Comparison of ENCODE assay signal across 9 cellular contexts in the genomic region with DNA sequence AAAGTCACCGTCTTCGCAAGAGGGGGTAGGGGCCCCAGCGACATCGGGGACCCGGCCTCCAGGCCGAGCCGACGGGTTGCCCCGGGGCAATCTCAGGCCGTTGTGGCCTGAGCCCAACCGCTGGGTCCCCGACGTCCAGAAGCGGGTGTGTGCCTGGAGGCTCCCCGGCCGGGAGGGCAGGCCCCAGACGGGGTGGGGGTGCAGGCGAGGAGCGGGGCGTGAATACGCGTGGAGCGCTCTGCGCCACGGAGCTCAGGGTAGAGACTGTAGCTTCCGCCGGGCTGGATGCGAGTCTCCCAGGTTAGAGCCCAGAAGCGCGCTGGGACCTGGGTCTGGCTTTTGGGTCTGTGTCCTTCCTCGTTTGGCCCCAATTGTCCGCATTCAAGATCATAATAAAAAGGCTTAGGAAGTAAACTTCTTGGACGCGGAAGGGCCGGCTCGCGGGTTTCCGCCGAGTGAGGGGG. TPM values are rescaled to one million over a fixed set of nuclear protein-coding genes. Genes with fewer than 3 reads are reported as not detected.
DNase-seq lines count a peak whose midpoint lies in the region; ATAC-seq and TF ChIP-seq lines count a peak whose summit lies in the region.
"Had no signal": no experiment of that assay in that cellular context is flagged by ENCODE, and none has a peak within 500 bp of the region (broad histone marks: within the 10 kb centered on the region; RNA-seq: fewer than 3 reads in every experiment).

No MANE protein-coding gene starts in this region.

- H3K27ac Mint-ChIP-seq in activated T-helper 1 cell treated with anti-CD3 and anti-CD28 coated beads, Interleukin-12 subunit alpha, Interleukin-12 subunit beta, Interleukin-2, Interleukin-4 antibody, amounts not matched to agents 30 ng/mL and 10 ng/mL and 1 ng/mL, durations not matched to agents 14 hours and 24 hours and 36 hours = peak overlapping the region; percentile 52
- no peak overlapping the region for H3K27ac Mint-ChIP-seq in stimulated activated memory B cell treated with anti-CD40 and anti-IgM and Interleukin-4, amounts not matched to agents 10 μg/mL and 1 μg/mL and 100 μg/mL, for 72 hours

- H3K4me1 Mint-ChIP-seq in activated T-helper 1 cell treated with anti-CD3 and anti-CD28 coated beads, Interleukin-12 subunit alpha, Interleukin-12 subunit beta, Interleukin-2, Interleukin-4 antibody, amounts not matched to agents 30 ng/mL and 10 ng/mL and 1 ng/mL, durations not matched to agents 14 hours and 24 hours and 36 hours (ENCODE audit: low read depth) = peaks cover 36% of the 10 kb centered on the region
- peaks cover 69% of the 10 kb centered on the region for H3K4me1 Mint-ChIP-seq in stimulated activated memory B cell treated with anti-CD40 and anti-IgM and Interleukin-4, amounts not matched to agents 10 μg/mL and 1 μg/mL and 100 μg/mL, for 72 hours

- H3K36me3 ChIP-seq in left lung = no peaks in the 10 kb centered on the region

- peaks cover 16 to 47% of the 10 kb centered on the region in 2 donors for H3K4me1 ChIP-seq in left lung

- peaks cover 8% of the 10 kb centered on the region for H3K9me3 Mint-ChIP-seq in activated T-helper 1 cell treated with anti-CD3 and anti-CD28 coated beads, Interleukin-12 subunit alpha, Interleukin-12 subunit beta, Interleukin-2, Interleukin-4 antibody, amounts not matched to agents 30 ng/mL and 10 ng/mL and 1 ng/mL, durations not matched to agents 14 hours and 24 hours and 36 hours
- peaks cover 2% of the 10 kb centered on the region for H3K9me3 Mint-ChIP-seq in stimulated activated memory B cell treated with anti-CD40 and anti-IgM and Interleukin-4, amounts not matched to agents 10 μg/mL and 1 μg/mL and 100 μg/mL, for 72 hours

- H3K36me3 Mint-ChIP-seq in activated T-helper 1 cell treated with anti-CD3 and anti-CD28 coated beads, Interleukin-12 subunit alpha, Interleukin-12 subunit beta, Interleukin-2, Interleukin-4 antibody, amounts not matched to agents 30 ng/mL and 10 ng/mL and 1 ng/mL, durations not matched to agents 14 hours and 24 hours and 36 hours (ENCODE audit: low read depth) = peaks cover 10% of the 10 kb centered on the region
- H3K36me3 Mint-ChIP-seq in stimulated activated memory B cell treated with anti-CD40 and anti-IgM and Interleukin-4, amounts not matched to agents 10 μg/mL and 1 μg/mL and 100 μg/mL, for 72 hours = no peaks in the 10 kb centered on the region

- no peak for TF ChIP-seq CTCF in HL-60 (IDR thresholded peaks at IDR 0.05; ENCODE audit: insufficient read depth, low read length)
- TF ChIP-seq CTCF in left lung (IDR thresholded peaks at IDR 0.05) = no peak

- H3K27me3 ChIP-seq in HL-60 (ENCODE audit: insufficient read depth, poor library complexity, severe bottlenecking) (peaks cover 91% of the 10 kb centered on the region), left lung (peaks cover 95 to 98% of the 10 kb centered on the region in 2 donors)

- no peaks in the 10 kb centered on the region for H3K9me3 ChIP-seq in left lung

- intact Hi-C loops in activated T-helper 1 cell treated with anti-CD3 and anti-CD28 coated beads, Interleukin-12 subunit alpha, Interleukin-12 subunit beta, Interleukin-2, Interleukin-4 antibody, amounts not matched to agents 30 ng/mL and 10 ng/mL and 1 ng/mL, durations not matched to agents 14 hours and 24 hours and 36 hours (cut with micrococcal nuclease) = no loop called here
- intact Hi-C loops in left lung (cut with DNase I) = no loop called here

- DNase-seq in HL-60 (ENCODE audit: low read depth in 1 of 2, low spot score in 1 of 2) = no peak
- DNase-seq in activated T-helper 1 cell treated with anti-CD3 and anti-CD28 coated beads, Interleukin-12 subunit alpha, Interleukin-12 subunit beta, Interleukin-2, Interleukin-4 antibody, amounts not matched to agents 30 ng/mL and 10 ng/mL and 1 ng/mL, durations not matched to agents 14 hours and 24 hours and 36 hours (ENCODE audit: low spot score) = no peak
- DNase-seq in left lung = no peak
- no peak for DNase-seq in hepatic stellate cell (ENCODE audit: low spot score)
- DNase-seq in NCI-H2029 (lab: John Stamatoyannopoulos, UW) = no peak
- no peak for DNase-seq in Kasumi-1 (lab: John Stamatoyannopoulos, UW)
- DNase-seq: NCI-H2171 treated with DMSO at 0.1 percent for 48 hours had no signal

- peak; percentile 15 for ATAC-seq in left lung
- ATAC-seq in stimulated activated memory B cell treated with anti-CD40 and anti-IgM and Interleukin-4, amounts not matched to agents 10 μg/mL and 1 μg/mL and 100 μg/mL, for 72 hours = no peak

- peaks cover 67% of the 10 kb centered on the region for H3K27me3 Mint-ChIP-seq in activated T-helper 1 cell treated with anti-CD3 and anti-CD28 coated beads, Interleukin-12 subunit alpha, Interleukin-12 subunit beta, Interleukin-2, Interleukin-4 antibody, amounts not matched to agents 30 ng/mL and 10 ng/mL and 1 ng/mL, durations not matched to agents 14 hours and 24 hours and 36 hours (ENCODE audit: insufficient read depth)
- peaks cover 94% of the 10 kb centered on the region for H3K27me3 Mint-ChIP-seq in stimulated activated memory B cell treated with anti-CD40 and anti-IgM and Interleukin-4, amounts not matched to agents 10 μg/mL and 1 μg/mL and 100 μg/mL, for 72 hours

- H3K4me3 ChIP-seq in HL-60 (replicated peaks; ENCODE audit: insufficient read depth, low read length) (0 out of 2 replicates have a peak overlapping the region, but pooled peaks have one; percentile 36), left lung (peak overlapping the region; percentile 21 to 49)

- H3K27ac ChIP-seq in HL-60 (replicated peaks) = no peak overlapping the region
- H3K27ac ChIP-seq in left lung = no peak overlapping the region

- H3K4me3 Mint-ChIP-seq in activated T-helper 1 cell treated with anti-CD3 and anti-CD28 coated beads, Interleukin-12 subunit alpha, Interleukin-12 subunit beta, Interleukin-2, Interleukin-4 antibody, amounts not matched to agents 30 ng/mL and 10 ng/mL and 1 ng/mL, durations not matched to agents 14 hours and 24 hours and 36 hours = no peak overlapping the region
- peak overlapping the region; percentile 39 for H3K4me3 Mint-ChIP-seq in stimulated activated memory B cell treated with anti-CD40 and anti-IgM and Interleukin-4, amounts not matched to agents 10 μg/mL and 1 μg/mL and 100 μg/mL, for 72 hours

RNA-seq across cellular contexts. Expression of gene BARX1, which starts 3.5 kb away (rescaled TPM):
- 0.15 and 0.21 TPM in 2 replicates for total RNA-seq in activated T-helper 1 cell treated with anti-CD3 and anti-CD28 coated beads, Interleukin-12 subunit alpha, Interleukin-12 subunit beta, Interleukin-2, Interleukin-4 antibody, amounts not matched to agents 30 ng/mL and 10 ng/mL and 1 ng/mL, durations not matched to agents 14 hours and 24 hours and 36 hours
- not detected for total RNA-seq in left lung
- total RNA-seq: liver had no signal
